Comparison of ENCODE assay signal across 15 cellular contexts in the genomic region with DNA sequence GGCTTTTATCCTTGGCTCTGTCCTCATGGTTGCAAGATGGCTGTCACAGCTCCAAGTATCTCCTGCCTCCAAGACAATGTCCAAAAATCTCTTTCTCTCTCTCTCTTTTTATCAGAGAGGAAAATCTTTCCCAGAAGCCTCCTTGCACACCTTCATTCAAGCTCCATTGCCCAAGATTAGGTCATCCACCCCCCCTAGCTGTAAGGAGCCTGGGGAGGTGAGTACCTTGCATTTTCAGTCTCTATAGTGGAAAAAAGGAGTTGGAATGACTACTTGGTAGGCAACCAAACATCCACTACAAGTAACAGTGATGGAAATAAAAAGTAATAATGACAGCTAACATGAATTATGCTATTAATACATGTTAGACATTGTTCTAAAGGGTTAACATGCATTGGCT.
"Had no signal": no experiment of that assay in that cellular context is flagged by ENCODE, and none has a peak within 500 bp of the region (broad histone marks: within the 10 kb centered on the region; RNA-seq: fewer than 3 reads in every experiment).

No MANE protein-coding gene starts in this region.

- H3K27me3 Mint-ChIP-seq: stimulated activated naive CD8-positive, alpha-beta T cell treated with anti-CD3 and anti-CD28 coated beads, Interleukin-15, Interleukin-2, amounts not matched to agents 100 ng/mL and 50 ng/mL, for 24 hours had no signal

- H3K27ac Mint-ChIP-seq: nephron progenitor cell, WTC11 had no signal

- FAIRE-seq: bronchial epithelial cell, islet of Langerhans had no signal

- DNase-seq: activated CD4-positive, alpha-beta T cell treated with anti-CD3 and anti-CD28 coated beads, Interleukin-2, amount 50 U/mL, for 48 hours; foreskin keratinocyte; heart right ventricle; left ventricle myocardium inferior; mesenchymal stem cell; nephron progenitor cell; stimulated activated CD4-positive, alpha-beta T cell treated with anti-CD3 and anti-CD28 coated beads, Interleukin-1b, Interleukin-23, amount 100 ng/mL, for 48 hours; testis; upper lobe of right lung had no signal

- H3K4me3 Mint-ChIP-seq: nephron progenitor cell; stimulated activated naive CD8-positive, alpha-beta T cell treated with anti-CD3 and anti-CD28 coated beads, Interleukin-15, Interleukin-2, amounts not matched to agents 100 ng/mL and 50 ng/mL, for 24 hours; WTC11 had no signal

- ATAC-seq: foreskin keratinocyte, heart right ventricle, psoas muscle, right lobe of liver, upper lobe of right lung, WTC11 had no signal

- H3K9me3 Mint-ChIP-seq: stimulated activated naive CD8-positive, alpha-beta T cell treated with anti-CD3 and anti-CD28 coated beads, Interleukin-15, Interleukin-2, amounts not matched to agents 100 ng/mL and 50 ng/mL, for 24 hours had no signal

- H3K36me3 Mint-ChIP-seq: WTC11 had no signal

- H3K4me1 Mint-ChIP-seq: nephron progenitor cell, WTC11 had no signal
